In the genomic region with DNA sequence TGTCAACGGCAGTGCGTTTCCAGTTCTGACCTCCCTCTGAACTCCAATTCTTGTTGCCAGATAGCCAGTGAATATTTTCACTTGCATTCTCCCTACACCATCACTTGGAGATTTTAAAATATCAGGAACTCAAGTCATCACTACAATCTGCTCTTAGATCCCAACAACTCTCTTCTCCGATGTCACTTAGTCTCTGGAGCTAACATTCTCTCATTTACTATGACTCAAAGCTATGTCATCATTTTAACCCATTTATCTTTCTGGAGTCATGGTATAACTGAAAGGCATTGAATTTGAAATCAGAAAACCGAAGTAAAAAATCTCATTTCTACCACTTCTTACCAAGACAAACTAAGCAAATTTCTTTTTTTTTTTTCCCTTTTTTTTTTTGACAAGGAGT, we compare ENCODE assay signal across 1 cellular context.
TF ChIP-seq lines count a peak whose summit lies in the region.

No MANE protein-coding gene starts in this region.

TF ChIP-seq in IMR-90, 13 proteins besides CTCF, POLR2A, EP300 and RAD21:
- TF ChIP-seq CEBPB (IDR thresholded peaks at IDR 0.05; ENCODE audit: low read depth, low read length) (peak; percentile 21; the same call in 1 of the 2 replicates), FOS (IDR thresholded peaks at IDR 0.05; ENCODE audit: low read depth, low read length) (0 out of 2 replicates have a peak, but pooled peaks have one; percentile 18)
- TF ChIP-seq, protein P1, sequence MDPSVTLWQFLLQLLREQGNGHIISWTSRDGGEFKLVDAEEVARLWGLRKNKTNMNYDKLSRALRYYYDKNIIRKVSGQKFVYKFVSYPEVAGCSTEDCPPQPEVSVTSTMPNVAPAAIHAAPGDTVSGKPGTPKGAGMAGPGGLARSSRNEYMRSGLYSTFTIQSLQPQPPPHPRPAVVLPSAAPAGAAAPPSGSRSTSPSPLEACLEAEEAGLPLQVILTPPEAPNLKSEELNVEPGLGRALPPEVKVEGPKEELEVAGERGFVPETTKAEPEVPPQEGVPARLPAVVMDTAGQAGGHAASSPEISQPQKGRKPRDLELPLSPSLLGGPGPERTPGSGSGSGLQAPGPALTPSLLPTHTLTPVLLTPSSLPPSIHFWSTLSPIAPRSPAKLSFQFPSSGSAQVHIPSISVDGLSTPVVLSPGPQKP (IDR thresholded peaks at IDR 0.05; ENCODE audit: borderline replicate concordance, low read depth, low read length), result no peak
- TF ChIP-seq, protein P2, sequence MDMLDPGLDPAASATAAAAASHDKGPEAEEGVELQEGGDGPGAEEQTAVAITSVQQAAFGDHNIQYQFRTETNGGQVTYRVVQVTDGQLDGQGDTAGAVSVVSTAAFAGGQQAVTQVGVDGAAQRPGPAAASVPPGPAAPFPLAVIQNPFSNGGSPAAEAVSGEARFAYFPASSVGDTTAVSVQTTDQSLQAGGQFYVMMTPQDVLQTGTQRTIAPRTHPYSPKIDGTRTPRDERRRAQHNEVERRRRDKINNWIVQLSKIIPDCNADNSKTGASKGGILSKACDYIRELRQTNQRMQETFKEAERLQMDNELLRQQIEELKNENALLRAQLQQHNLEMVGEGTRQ (IDR thresholded peaks at IDR 0.05; ENCODE audit: low read depth, low read length), result no peak
TF ChIP-seq in IMR-90: peak in this region for 2.
